ENCODE assay signal across 1 cellular context in the genomic region with DNA sequence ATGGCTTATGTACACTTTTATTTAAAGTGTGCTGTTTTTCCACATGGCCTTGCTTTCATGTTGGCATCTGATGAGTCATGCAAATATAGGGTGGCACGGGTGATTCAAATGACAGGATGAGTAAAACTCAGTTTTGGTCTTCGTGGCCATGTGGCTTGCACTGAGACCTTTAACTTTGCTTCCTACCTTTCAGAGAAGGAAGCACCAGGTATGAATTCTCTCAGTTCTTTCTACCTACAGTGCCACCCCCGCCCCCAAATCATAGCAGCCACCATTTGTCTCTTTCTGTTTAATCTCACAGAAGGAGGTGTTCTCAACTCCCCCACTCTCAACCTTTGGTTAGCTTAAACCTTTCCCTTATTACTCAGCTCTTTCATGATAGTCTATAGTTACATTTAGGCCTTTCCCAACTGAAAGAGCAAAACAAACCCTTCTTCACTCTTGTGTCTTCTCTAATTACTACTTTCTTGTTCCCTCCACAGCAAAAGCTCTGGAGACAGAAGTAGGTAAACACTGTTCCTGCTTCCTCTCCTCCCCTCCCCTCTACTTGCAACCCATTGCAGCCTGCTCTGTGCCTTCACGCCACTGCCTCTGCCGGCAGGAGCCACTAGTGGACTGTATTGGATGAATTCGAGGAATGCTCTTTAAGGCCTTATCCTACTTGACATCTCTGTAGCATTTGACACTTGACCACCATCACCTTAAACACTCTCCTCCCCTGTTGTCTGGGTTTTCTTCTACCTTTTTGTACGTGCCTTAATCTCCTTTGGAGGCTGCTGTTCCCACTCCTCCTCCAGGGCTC.
TF ChIP-seq lines count a peak whose summit lies in the region.

No MANE protein-coding gene starts in this region.

TF ChIP-seq in K562, 482 proteins besides CTCF, POLR2A, EP300 and RAD21 (continued from another document):
- TF ChIP-seq, protein P1, sequence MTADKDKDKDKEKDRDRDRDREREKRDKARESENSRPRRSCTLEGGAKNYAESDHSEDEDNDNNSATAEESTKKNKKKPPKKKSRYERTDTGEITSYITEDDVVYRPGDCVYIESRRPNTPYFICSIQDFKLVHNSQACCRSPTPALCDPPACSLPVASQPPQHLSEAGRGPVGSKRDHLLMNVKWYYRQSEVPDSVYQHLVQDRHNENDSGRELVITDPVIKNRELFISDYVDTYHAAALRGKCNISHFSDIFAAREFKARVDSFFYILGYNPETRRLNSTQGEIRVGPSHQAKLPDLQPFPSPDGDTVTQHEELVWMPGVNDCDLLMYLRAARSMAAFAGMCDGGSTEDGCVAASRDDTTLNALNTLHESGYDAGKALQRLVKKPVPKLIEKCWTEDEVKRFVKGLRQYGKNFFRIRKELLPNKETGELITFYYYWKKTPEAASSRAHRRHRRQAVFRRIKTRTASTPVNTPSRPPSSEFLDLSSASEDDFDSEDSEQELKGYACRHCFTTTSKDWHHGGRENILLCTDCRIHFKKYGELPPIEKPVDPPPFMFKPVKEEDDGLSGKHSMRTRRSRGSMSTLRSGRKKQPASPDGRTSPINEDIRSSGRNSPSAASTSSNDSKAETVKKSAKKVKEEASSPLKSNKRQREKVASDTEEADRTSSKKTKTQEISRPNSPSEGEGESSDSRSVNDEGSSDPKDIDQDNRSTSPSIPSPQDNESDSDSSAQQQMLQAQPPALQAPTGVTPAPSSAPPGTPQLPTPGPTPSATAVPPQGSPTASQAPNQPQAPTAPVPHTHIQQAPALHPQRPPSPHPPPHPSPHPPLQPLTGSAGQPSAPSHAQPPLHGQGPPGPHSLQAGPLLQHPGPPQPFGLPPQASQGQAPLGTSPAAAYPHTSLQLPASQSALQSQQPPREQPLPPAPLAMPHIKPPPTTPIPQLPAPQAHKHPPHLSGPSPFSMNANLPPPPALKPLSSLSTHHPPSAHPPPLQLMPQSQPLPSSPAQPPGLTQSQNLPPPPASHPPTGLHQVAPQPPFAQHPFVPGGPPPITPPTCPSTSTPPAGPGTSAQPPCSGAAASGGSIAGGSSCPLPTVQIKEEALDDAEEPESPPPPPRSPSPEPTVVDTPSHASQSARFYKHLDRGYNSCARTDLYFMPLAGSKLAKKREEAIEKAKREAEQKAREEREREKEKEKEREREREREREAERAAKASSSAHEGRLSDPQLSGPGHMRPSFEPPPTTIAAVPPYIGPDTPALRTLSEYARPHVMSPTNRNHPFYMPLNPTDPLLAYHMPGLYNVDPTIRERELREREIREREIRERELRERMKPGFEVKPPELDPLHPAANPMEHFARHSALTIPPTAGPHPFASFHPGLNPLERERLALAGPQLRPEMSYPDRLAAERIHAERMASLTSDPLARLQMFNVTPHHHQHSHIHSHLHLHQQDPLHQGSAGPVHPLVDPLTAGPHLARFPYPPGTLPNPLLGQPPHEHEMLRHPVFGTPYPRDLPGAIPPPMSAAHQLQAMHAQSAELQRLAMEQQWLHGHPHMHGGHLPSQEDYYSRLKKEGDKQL (CRISPR knock-in tag; IDR thresholded peaks at IDR 0.05; ENCODE audit: borderline replicate concordance) = no peak
- TF ChIP-seq TAL1 (IDR thresholded peaks at IDR 0.05) (no peak), ZKSCAN3 (CRISPR knock-in tag; IDR thresholded peaks at IDR 0.05) (no peak), GTF2F1 (IDR thresholded peaks at IDR 0.05; ENCODE audit: low read depth, low read length) (no peak), RBM14 (IDR thresholded peaks at IDR 0.05; ENCODE audit: borderline replicate concordance, insufficient read depth, low read depth, low read length) (no peak), TEAD2 (tag; IDR thresholded peaks at IDR 0.05) (peak; percentile 84), XRCC5 (IDR thresholded peaks at IDR 0.05; ENCODE audit: low read depth, low read length) (no peak), RB1 (IDR thresholded peaks at IDR 0.05; ENCODE audit: low read depth) (0 out of 2 replicates have a peak, but pooled peaks have one; percentile 29), PML (IDR thresholded peaks at IDR 0.05; ENCODE audit: low read length) (no peak), CREM (IDR thresholded peaks at IDR 0.05; ENCODE audit: low read depth) (0 out of 2 replicates have a peak, but pooled peaks have one; percentile 23), ZNF282 (CRISPR knock-in tag; IDR thresholded peaks at IDR 0.05) (no peak), LEF1 (IDR thresholded peaks at IDR 0.05) (no peak), PRMT5 (CRISPR knock-in tag; IDR thresholded peaks at IDR 0.05) (no peak), PCBP1 (IDR thresholded peaks at IDR 0.05; ENCODE audit: low read depth, low read length, poor library complexity, severe bottlenecking) (no peak), KAT2B (IDR thresholded peaks at IDR 0.05; ENCODE audit: low read depth, low read length) (no peak), MTF1 (CRISPR knock-in tag; IDR thresholded peaks at IDR 0.05; ENCODE audit: borderline replicate concordance) (no peak), CXXC5 (CRISPR knock-in tag; IDR thresholded peaks at IDR 0.05) (0 out of 2 replicates have a peak, but pooled peaks have one; percentile 16), EHMT2 (IDR thresholded peaks at IDR 0.05) (peak; percentile 48; the same call in 1 of the 2 replicates), TFAM (CRISPR knock-in tag; conservative IDR thresholded peaks at IDR 0.05) (no peak), TEAD4 (IDR thresholded peaks at IDR 0.05; ENCODE audit: low read length) (peak; percentile 76), TEAD4 (CRISPR knock-in tag; IDR thresholded peaks at IDR 0.05; ENCODE audit: borderline replicate concordance) (no peak), RBFOX2 (IDR thresholded peaks at IDR 0.05; ENCODE audit: low read depth, low read length) (no peak)
- TF ChIP-seq, protein P2, sequence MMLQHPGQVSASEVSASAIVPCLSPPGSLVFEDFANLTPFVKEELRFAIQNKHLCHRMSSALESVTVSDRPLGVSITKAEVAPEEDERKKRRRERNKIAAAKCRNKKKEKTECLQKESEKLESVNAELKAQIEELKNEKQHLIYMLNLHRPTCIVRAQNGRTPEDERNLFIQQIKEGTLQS (IDR thresholded peaks at IDR 0.05) = peak; percentile 41; the same call in 1 of the 2 replicates
- TF ChIP-seq, protein P2 (CRISPR knock-in tag; conservative IDR thresholded peaks at IDR 0.05) = no peak
- TF ChIP-seq, protein P3, sequence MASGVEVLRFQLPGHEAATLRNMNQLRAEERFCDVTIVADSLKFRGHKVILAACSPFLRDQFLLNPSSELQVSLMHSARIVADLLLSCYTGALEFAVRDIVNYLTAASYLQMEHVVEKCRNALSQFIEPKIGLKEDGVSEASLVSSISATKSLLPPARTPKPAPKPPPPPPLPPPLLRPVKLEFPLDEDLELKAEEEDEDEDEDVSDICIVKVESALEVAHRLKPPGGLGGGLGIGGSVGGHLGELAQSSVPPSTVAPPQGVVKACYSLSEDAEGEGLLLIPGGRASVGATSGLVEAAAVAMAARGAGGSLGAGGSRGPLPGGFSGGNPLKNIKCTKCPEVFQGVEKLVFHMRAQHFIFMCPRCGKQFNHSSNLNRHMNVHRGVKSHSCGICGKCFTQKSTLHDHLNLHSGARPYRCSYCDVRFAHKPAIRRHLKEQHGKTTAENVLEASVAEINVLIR (CRISPR knock-in tag; IDR thresholded peaks at IDR 0.05) = no peak
- TF ChIP-seq, protein P4, sequence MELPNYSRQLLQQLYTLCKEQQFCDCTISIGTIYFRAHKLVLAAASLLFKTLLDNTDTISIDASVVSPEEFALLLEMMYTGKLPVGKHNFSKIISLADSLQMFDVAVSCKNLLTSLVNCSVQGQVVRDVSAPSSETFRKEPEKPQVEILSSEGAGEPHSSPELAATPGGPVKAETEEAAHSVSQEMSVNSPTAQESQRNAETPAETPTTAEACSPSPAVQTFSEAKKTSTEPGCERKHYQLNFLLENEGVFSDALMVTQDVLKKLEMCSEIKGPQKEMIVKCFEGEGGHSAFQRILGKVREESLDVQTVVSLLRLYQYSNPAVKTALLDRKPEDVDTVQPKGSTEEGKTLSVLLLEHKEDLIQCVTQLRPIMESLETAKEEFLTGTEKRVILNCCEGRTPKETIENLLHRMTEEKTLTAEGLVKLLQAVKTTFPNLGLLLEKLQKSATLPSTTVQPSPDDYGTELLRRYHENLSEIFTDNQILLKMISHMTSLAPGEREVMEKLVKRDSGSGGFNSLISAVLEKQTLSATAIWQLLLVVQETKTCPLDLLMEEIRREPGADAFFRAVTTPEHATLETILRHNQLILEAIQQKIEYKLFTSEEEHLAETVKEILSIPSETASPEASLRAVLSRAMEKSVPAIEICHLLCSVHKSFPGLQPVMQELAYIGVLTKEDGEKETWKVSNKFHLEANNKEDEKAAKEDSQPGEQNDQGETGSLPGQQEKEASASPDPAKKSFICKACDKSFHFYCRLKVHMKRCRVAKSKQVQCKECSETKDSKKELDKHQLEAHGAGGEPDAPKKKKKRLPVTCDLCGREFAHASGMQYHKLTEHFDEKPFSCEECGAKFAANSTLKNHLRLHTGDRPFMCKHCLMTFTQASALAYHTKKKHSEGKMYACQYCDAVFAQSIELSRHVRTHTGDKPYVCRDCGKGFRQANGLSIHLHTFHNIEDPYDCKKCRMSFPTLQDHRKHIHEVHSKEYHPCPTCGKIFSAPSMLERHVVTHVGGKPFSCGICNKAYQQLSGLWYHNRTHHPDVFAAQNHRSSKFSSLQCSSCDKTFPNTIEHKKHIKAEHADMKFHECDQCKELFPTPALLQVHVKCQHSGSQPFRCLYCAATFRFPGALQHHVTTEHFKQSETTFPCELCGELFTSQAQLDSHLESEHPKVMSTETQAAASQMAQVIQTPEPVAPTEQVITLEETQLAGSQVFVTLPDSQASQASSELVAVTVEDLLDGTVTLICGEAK (IDR thresholded peaks at IDR 0.05) = 0 out of 2 replicates have a peak, but pooled peaks have one; percentile 11
- TF ChIP-seq, protein P4 (CRISPR knock-in tag; IDR thresholded peaks at IDR 0.05) = no peak
